1 cellular context compared by ENCODE assay signal in genomic region chr17:49450735-49451134, GRCh38.
TF ChIP-seq lines count a peak whose summit lies in the region.

No MANE protein-coding gene starts in this region.

TF ChIP-seq in IMR-90, 13 proteins besides CTCF, POLR2A, EP300 and RAD21:
- no peak for TF ChIP-seq CHD1 (IDR thresholded peaks at IDR 0.05; ENCODE audit: low read depth, low read length)
- TF ChIP-seq, protein P1, sequence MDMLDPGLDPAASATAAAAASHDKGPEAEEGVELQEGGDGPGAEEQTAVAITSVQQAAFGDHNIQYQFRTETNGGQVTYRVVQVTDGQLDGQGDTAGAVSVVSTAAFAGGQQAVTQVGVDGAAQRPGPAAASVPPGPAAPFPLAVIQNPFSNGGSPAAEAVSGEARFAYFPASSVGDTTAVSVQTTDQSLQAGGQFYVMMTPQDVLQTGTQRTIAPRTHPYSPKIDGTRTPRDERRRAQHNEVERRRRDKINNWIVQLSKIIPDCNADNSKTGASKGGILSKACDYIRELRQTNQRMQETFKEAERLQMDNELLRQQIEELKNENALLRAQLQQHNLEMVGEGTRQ (IDR thresholded peaks at IDR 0.05; ENCODE audit: low read depth, low read length) = no peak
- TF ChIP-seq SMC3 (IDR thresholded peaks at IDR 0.05; ENCODE audit: low read depth, low read length) = no peak
- TF ChIP-seq CEBPB (IDR thresholded peaks at IDR 0.05; ENCODE audit: low read depth, low read length) = no peak
- TF ChIP-seq MXI1 (IDR thresholded peaks at IDR 0.05; ENCODE audit: borderline replicate concordance, low read depth, low read length) = no peak
- TF ChIP-seq MAFK (IDR thresholded peaks at IDR 0.05; ENCODE audit: low read depth, low read length) = no peak
- TF ChIP-seq RCOR1 (IDR thresholded peaks at IDR 0.05; ENCODE audit: insufficient replicate concordance, low read length) = no peak
- TF ChIP-seq MAZ (IDR thresholded peaks at IDR 0.05; ENCODE audit: borderline replicate concordance, low read depth, low read length) = no peak
- TF ChIP-seq NFE2L2 (IDR thresholded peaks at IDR 0.05; ENCODE audit: low read depth, low read length) = no peak
- no peak for TF ChIP-seq FOS (IDR thresholded peaks at IDR 0.05; ENCODE audit: low read depth, low read length)
- TF ChIP-seq RFX5 (IDR thresholded peaks at IDR 0.05; ENCODE audit: low read depth, low read length) = no peak
- no peak for TF ChIP-seq BHLHE40 (IDR thresholded peaks at IDR 0.05; ENCODE audit: low read depth, low read length)
- TF ChIP-seq ELK1 (IDR thresholded peaks at IDR 0.05; ENCODE audit: borderline replicate concordance, low read depth, low read length) = no peak
